In the genomic region with DNA sequence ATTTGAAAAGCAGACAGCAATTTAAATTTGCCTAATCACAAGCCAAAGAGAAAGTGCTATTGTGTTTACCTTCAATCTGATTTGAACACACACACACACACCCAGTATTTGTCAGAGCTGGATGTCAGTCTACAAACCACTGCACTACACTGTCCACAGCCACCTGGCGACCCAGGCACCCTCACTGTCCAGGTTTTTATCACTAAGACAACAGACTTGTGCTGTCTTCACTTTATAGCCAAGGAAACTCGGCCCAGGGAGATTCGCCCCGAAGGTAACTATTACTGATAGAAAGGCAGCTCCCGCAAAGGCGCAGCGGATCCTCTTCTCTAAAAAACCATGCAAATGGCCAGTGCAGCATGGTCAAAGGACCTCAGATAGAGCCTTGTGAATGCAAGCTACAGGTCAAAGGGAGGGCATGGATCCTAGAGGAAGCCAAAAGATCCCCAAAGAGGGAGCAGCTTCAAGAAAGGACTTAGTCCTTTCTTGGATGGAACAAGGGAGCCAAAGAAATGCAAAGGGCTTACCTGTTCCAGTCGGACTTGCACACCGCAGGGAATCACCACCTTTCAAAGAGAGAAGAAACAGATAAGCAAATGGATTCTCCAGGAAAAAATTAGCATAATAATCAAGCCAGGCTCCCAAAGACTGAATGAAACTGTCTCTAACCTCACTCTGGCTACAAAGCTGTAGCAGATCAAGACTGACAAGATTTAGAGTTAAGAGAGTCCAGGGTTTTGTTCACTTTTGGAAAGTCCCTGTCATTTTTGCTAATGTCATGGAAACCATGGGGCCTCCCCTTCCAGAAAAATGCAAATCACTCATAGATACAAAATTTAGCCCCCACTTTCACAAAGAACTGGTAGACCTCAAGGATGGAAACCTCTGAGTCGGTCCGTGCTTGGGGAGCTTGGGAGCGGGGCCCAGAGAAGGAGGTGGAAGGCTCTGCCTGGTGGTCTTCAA, we compare ENCODE assay signal across 8 cellular contexts.
DNase-seq lines count a peak whose midpoint lies in the region; ATAC-seq lines count a peak whose summit lies in the region.

No MANE protein-coding gene starts in this region.

- POLR2A ChIA-PET in CD4-positive, alpha-beta memory T cell (lab: Charles Lee; ENCODE audit: partially characterized antibody): interaction anchor here (0.5 kb wide), 1 partner anchor 109 kb away, joined by 3 read pairs; no protein-coding TSS in a partner anchor
- POLR2A ChIA-PET in activated CD4-positive, alpha-beta memory T cell treated with anti-CD3 and anti-CD28 coated beads, Interleukin-2, amount 10 ng/mL, durations not matched to agents 7 days and 5 days (lab: Charles Lee): interaction anchor here (1.2 kb wide), 1 partner anchor 14 kb away, joined by 3 read pairs; no protein-coding TSS in a partner anchor

- peaks cover 0 to 2% (median 0%) of the 10 kb centered on the region in 8 donors for H3K9me3 Mint-ChIP-seq in CD4-positive, alpha-beta memory T cell
- peaks cover 2% of the 10 kb centered on the region for H3K9me3 Mint-ChIP-seq in activated CD4-positive, alpha-beta memory T cell treated with anti-CD3 and anti-CD28 coated beads, Interleukin-2, amount 10 ng/mL, durations not matched to agents 7 days and 5 days

- H3K9ac ChIP-seq in BLaER1 treated with 17β-estradiol and CSF1 and Interleukin-3, amounts not matched to agents 10 nM and 100 nM: peak overlapping the region; percentile 72 to 86 (median 81)
- no peak overlapping the region for H3K9ac ChIP-seq in HUES48 (ENCODE audit: low read depth, low read length)

- CTCF ChIA-PET in CD4-positive, alpha-beta memory T cell (lab: Charles Lee; ENCODE audit: partially characterized antibody): no interaction called here
- CTCF ChIA-PET in activated CD4-positive, alpha-beta memory T cell treated with anti-CD3 and anti-CD28 coated beads, Interleukin-2, amount 10 ng/mL, durations not matched to agents 7 days and 5 days (lab: Charles Lee): no interaction called here

- ATAC-seq in GM21390 (IDR thresholded peaks at IDR 0.05; ENCODE audit: unreplicated experiment): peak; percentile 55

- no peaks in the 10 kb centered on the region for H3K36me3 Mint-ChIP-seq in CD4-positive, alpha-beta memory T cell
- no peaks in the 10 kb centered on the region for H3K36me3 Mint-ChIP-seq in activated CD4-positive, alpha-beta memory T cell treated with anti-CD3 and anti-CD28 coated beads, Interleukin-2, amount 10 ng/mL, durations not matched to agents 7 days and 5 days (ENCODE audit: low read depth)

- peaks cover 77 to 100% (median 98%) of the 10 kb centered on the region in 10 experiments for H3K4me1 ChIP-seq in BLaER1 treated with 17β-estradiol and CSF1 and Interleukin-3, amounts not matched to agents 10 nM and 100 nM
- peaks cover 27% of the 10 kb centered on the region for H3K4me1 ChIP-seq in HUES48 (ENCODE audit: control insufficient read depth, insufficient read depth, low read length)
- no peaks in the 10 kb centered on the region for H3K4me1 ChIP-seq in CD4-positive, alpha-beta memory T cell (ENCODE audit: insufficient read depth, low read length)

- no peak overlapping the region for H3K27ac Mint-ChIP-seq in CD4-positive, alpha-beta memory T cell
- no peak overlapping the region for H3K27ac Mint-ChIP-seq in activated CD4-positive, alpha-beta memory T cell treated with anti-CD3 and anti-CD28 coated beads, Interleukin-2, amount 10 ng/mL, durations not matched to agents 7 days and 5 days

- no peaks in the 10 kb centered on the region for H3K4me1 Mint-ChIP-seq in CD4-positive, alpha-beta memory T cell
- no peaks in the 10 kb centered on the region for H3K4me1 Mint-ChIP-seq in activated CD4-positive, alpha-beta memory T cell treated with anti-CD3 and anti-CD28 coated beads, Interleukin-2, amount 10 ng/mL, durations not matched to agents 7 days and 5 days

- DNase-seq in iPS-NIHi11 (ENCODE audit: low spot score): peak; percentile 36
- no peak for DNase-seq in cerebellum (ENCODE audit: low spot score)
- no peak for DNase-seq in 8988T
- DNase-seq in CD4-positive, alpha-beta memory T cell: no peak
- DNase-seq in activated CD4-positive, alpha-beta memory T cell treated with anti-CD3 and anti-CD28 coated beads, Interleukin-2, amount 10 ng/mL, durations not matched to agents 7 days and 5 days: no peak

- no peak overlapping the region for H3K4me3 Mint-ChIP-seq in CD4-positive, alpha-beta memory T cell
- H3K4me3 Mint-ChIP-seq in activated CD4-positive, alpha-beta memory T cell treated with anti-CD3 and anti-CD28 coated beads, Interleukin-2, amount 10 ng/mL, durations not matched to agents 7 days and 5 days: no peak overlapping the region

- H4K20me1 ChIP-seq in BLaER1 treated with 17β-estradiol and CSF1 and Interleukin-3, amounts not matched to agents 10 nM and 100 nM: peaks cover 0 to 55% (median 0%) of the 10 kb centered on the region in 11 experiments; a peak in 6 of 22 replicates

- H3K27ac ChIP-seq in BLaER1 treated with 17β-estradiol and CSF1 and Interleukin-3, amounts not matched to agents 10 nM and 100 nM: peak overlapping the region; percentile 86 to 97 (median 90)
- H3K27ac ChIP-seq in HUES48 (ENCODE audit: low read depth, low read length): peak overlapping the region; percentile 84
- H3K27ac ChIP-seq in CD4-positive, alpha-beta memory T cell (ENCODE audit: low read depth, low read length): no peak overlapping the region

- intact Hi-C loops in CD4-positive, alpha-beta memory T cell (cut with micrococcal nuclease): no loop called here

- H3K36me3 ChIP-seq in BLaER1 treated with 17β-estradiol and CSF1 and Interleukin-3, amounts not matched to agents 10 nM and 100 nM: peaks cover 0 to 38% (median 0%) of the 10 kb centered on the region in 11 experiments; a peak in 9 of 22 replicates
- no peaks in the 10 kb centered on the region for H3K36me3 ChIP-seq in HUES48 (ENCODE audit: control insufficient read depth, insufficient read depth, low read length)
- H3K36me3 ChIP-seq in CD4-positive, alpha-beta memory T cell (ENCODE audit: insufficient read depth, low read length): no peaks in the 10 kb centered on the region

- peaks cover 0 to 2% of the 10 kb centered on the region in 2 donors for H3K27me3 Mint-ChIP-seq in CD4-positive, alpha-beta memory T cell
- H3K27me3 Mint-ChIP-seq in activated CD4-positive, alpha-beta memory T cell treated with anti-CD3 and anti-CD28 coated beads, Interleukin-2, amount 10 ng/mL, durations not matched to agents 7 days and 5 days: no peaks in the 10 kb centered on the region

- no peaks in the 10 kb centered on the region for H3K27me3 ChIP-seq in BLaER1 treated with 17β-estradiol and CSF1 and Interleukin-3, amounts not matched to agents 10 nM and 100 nM
- H3K27me3 ChIP-seq in HUES48 (ENCODE audit: control insufficient read depth, insufficient read depth, low read length): peaks cover 57% of the 10 kb centered on the region
- H3K27me3 ChIP-seq in CD4-positive, alpha-beta memory T cell (ENCODE audit: insufficient read depth, low read length): no peaks in the 10 kb centered on the region

- peak overlapping the region in 7 of 10 experiments; percentile 30 to 80 (median 58); a peak in 12 of 20 replicates for H3K4me3 ChIP-seq in BLaER1 treated with 17β-estradiol and CSF1 and Interleukin-3, amounts not matched to agents 10 nM and 100 nM
- H3K4me3 ChIP-seq in HUES48 (ENCODE audit: low read depth, low read length): 0 out of 2 replicates have a peak overlapping the region, but pooled peaks have one; percentile 21
- no peak overlapping the region for H3K4me3 ChIP-seq in CD4-positive, alpha-beta memory T cell (ENCODE audit: low read length in 2 of 2)

- peaks cover 0 to 9% (median 0%) of the 10 kb centered on the region in 11 experiments; a peak in 1 of 22 replicates for H3K9me3 ChIP-seq in BLaER1 treated with 17β-estradiol and CSF1 and Interleukin-3, amounts not matched to agents 10 nM and 100 nM (replicated peaks in 1 of 11)
- no peaks in the 10 kb centered on the region for H3K9me3 ChIP-seq in HUES48 (ENCODE audit: control insufficient read depth, insufficient read depth, low read length)
- no peaks in the 10 kb centered on the region for H3K9me3 ChIP-seq in CD4-positive, alpha-beta memory T cell (ENCODE audit: control insufficient read depth in 1 of 2, low read length in 2 of 2)

- peak overlapping the region; percentile 82 to 99 (median 97) for H3K4me2 ChIP-seq in BLaER1 treated with 17β-estradiol and CSF1 and Interleukin-3, amounts not matched to agents 10 nM and 100 nM

Comparison
In these comparisons a context has a peak if more than half of its experiments do, and no peak if none do; other contexts are left out.
1. H3K4me3 ChIP-seq: peak in BLaER1 treated with 17β-estradiol and CSF1 and Interleukin-3, amounts not matched to agents 10 nM and 100 nM (7 of 10) and HUES48 (single experiment); none in CD4-positive, alpha-beta memory T cell (0 of 2).